16 cellular contexts compared by ENCODE assay signal in genomic region chr3:73784647-73785420, GRCh38.
DNase-seq lines count a peak whose midpoint lies in the region; ATAC-seq and TF ChIP-seq lines count a peak whose summit lies in the region.
"Had no signal": no experiment of that assay in that cellular context is flagged by ENCODE, and none has a peak within 500 bp of the region (broad histone marks: within the 10 kb centered on the region; RNA-seq: fewer than 3 reads in every experiment).

No MANE protein-coding gene starts in this region.

- H3K4me1 Mint-ChIP-seq in chondrocyte (ENCODE audit: low read depth) (peaks cover 59% of the 10 kb centered on the region), mesothelial cell of epicardium (peaks cover 12% of the 10 kb centered on the region)
- no peaks in the 10 kb centered on the region for H3K4me1 Mint-ChIP-seq in activated naive CD8-positive, alpha-beta T cell treated with anti-CD3 and anti-CD28 coated beads, Interleukin-2, amount 50 U/mL, for 24 hours
- H3K4me1 Mint-ChIP-seq: activated CD4-positive, alpha-beta T cell treated with anti-CD3 and anti-CD28 coated beads, Interleukin-2, amount 10 ng/mL, durations not matched to agents 7 days and 5 days had no signal

- H3K27ac Mint-ChIP-seq in chondrocyte (ENCODE audit: unreplicated experiment) (peak overlapping the region; percentile 60), mesothelial cell of epicardium (peak overlapping the region; percentile 75)
- H3K27ac Mint-ChIP-seq in activated naive CD8-positive, alpha-beta T cell treated with anti-CD3 and anti-CD28 coated beads, Interleukin-2, amount 50 U/mL, for 24 hours, result no peak overlapping the region
- H3K27ac Mint-ChIP-seq: activated CD4-positive, alpha-beta T cell treated with anti-CD3 and anti-CD28 coated beads, Interleukin-2, amount 10 ng/mL, durations not matched to agents 7 days and 5 days; activated T-cell treated with anti-CD3 and anti-CD28 coated beads, Interleukin-2, amount 50 U/mL, for 24 hours had no signal

- no peaks in the 10 kb centered on the region for H3K27me3 ChIP-seq in ACC112 (ENCODE audit: insufficient read depth, low read length)
- H3K27me3 ChIP-seq: neutrophil had no signal

- DNase-seq in LHCN-M2 (ENCODE audit: low read depth), result peak; percentile 74
- no peak for DNase-seq in chondrocyte (ENCODE audit: low spot score)
- DNase-seq in mesothelial cell of epicardium (ENCODE audit: low spot score in 2 of 2, unreplicated experiment in 2 of 2), result no peak
- no peak for DNase-seq in sciatic nerve (ENCODE audit: low spot score)
- no peak for DNase-seq in ecto neural progenitor cell (ENCODE audit: low spot score)
- no peak for DNase-seq in activated naive CD8-positive, alpha-beta T cell treated with anti-CD3 and anti-CD28 coated beads, Interleukin-2, amount 50 U/mL, for 24 hours
- no peak for DNase-seq in NCI-H524 (lab: John Stamatoyannopoulos, UW)
- DNase-seq: activated CD4-positive, alpha-beta T cell treated with anti-CD3 and anti-CD28 coated beads, Interleukin-2, amount 10 ng/mL, durations not matched to agents 7 days and 5 days; activated T-cell treated with anti-CD3 and anti-CD28 coated beads, Interleukin-2, amount 50 U/mL, for 24 hours; NCI-H1694 treated with DMSO at 0.1 percent for 48 hours; stimulated activated naive CD4-positive, alpha-beta T cell treated with Interleukin-2 at 50 U/mL for 16 hours; T-helper 9 cell had no signal

- ATAC-seq in sciatic nerve, result no peak
- no peak for ATAC-seq in activated naive CD8-positive, alpha-beta T cell treated with anti-CD3 and anti-CD28 coated beads, Interleukin-2, amount 50 U/mL, for 24 hours
- ATAC-seq: A549, Right ventricle myocardium inferior had no signal

- peak overlapping the region; percentile 99 for H3K27ac ChIP-seq in ACC112 (ENCODE audit: low read depth, low read length)
- H3K27ac ChIP-seq: A549, neutrophil had no signal

- peaks cover 47% of the 10 kb centered on the region for H3K4me1 ChIP-seq in ACC112 (ENCODE audit: control insufficient read depth, insufficient read depth, low read length, unreplicated experiment)
- H3K4me1 ChIP-seq: A549 had no signal

- no peaks in the 10 kb centered on the region for H3K36me3 Mint-ChIP-seq in chondrocyte (ENCODE audit: low read depth)
- H3K36me3 Mint-ChIP-seq in mesothelial cell of epicardium, result no peaks in the 10 kb centered on the region
- no peaks in the 10 kb centered on the region for H3K36me3 Mint-ChIP-seq in activated naive CD8-positive, alpha-beta T cell treated with anti-CD3 and anti-CD28 coated beads, Interleukin-2, amount 50 U/mL, for 24 hours (ENCODE audit: low read depth)

- TF ChIP-seq CTCF in chondrocyte (IDR thresholded peaks at IDR 0.05) (no peak), mesothelial cell of epicardium (IDR thresholded peaks at IDR 0.05; ENCODE audit: unreplicated experiment) (no peak)

- intact Hi-C loops in sciatic nerve (cut with DNase I), result no loop called here

- no peaks in the 10 kb centered on the region for H3K36me3 ChIP-seq in ACC112 (ENCODE audit: insufficient read depth, low read length)
- H3K36me3 ChIP-seq: neutrophil had no signal

- no peaks in the 10 kb centered on the region for H3K79me2 ChIP-seq in ACC112 (ENCODE audit: control insufficient read depth, insufficient read depth, low read length, unreplicated experiment)

- H3K9me3 Mint-ChIP-seq in chondrocyte (ENCODE audit: low read depth), result no peaks in the 10 kb centered on the region
- H3K9me3 Mint-ChIP-seq in mesothelial cell of epicardium, result no peaks in the 10 kb centered on the region
- H3K9me3 Mint-ChIP-seq in activated naive CD8-positive, alpha-beta T cell treated with anti-CD3 and anti-CD28 coated beads, Interleukin-2, amount 50 U/mL, for 24 hours, result peaks cover 7% of the 10 kb centered on the region
- H3K9me3 Mint-ChIP-seq: activated CD4-positive, alpha-beta T cell treated with anti-CD3 and anti-CD28 coated beads, Interleukin-2, amount 10 ng/mL, durations not matched to agents 7 days and 5 days had no signal

- H3K27me3 Mint-ChIP-seq in chondrocyte (ENCODE audit: low read depth), result no peaks in the 10 kb centered on the region
- no peaks in the 10 kb centered on the region for H3K27me3 Mint-ChIP-seq in mesothelial cell of epicardium (ENCODE audit: low read depth)
- peaks cover 1% of the 10 kb centered on the region for H3K27me3 Mint-ChIP-seq in activated naive CD8-positive, alpha-beta T cell treated with anti-CD3 and anti-CD28 coated beads, Interleukin-2, amount 50 U/mL, for 24 hours
- H3K27me3 Mint-ChIP-seq: activated CD4-positive, alpha-beta T cell treated with anti-CD3 and anti-CD28 coated beads, Interleukin-2, amount 10 ng/mL, durations not matched to agents 7 days and 5 days; activated T-cell treated with anti-CD3 and anti-CD28 coated beads, Interleukin-2, amount 50 U/mL, for 24 hours had no signal

- H3K4me3 ChIP-seq in ACC112 (ENCODE audit: low read depth, low read length), result peak overlapping the region; percentile 46; the same call in 1 of the 2 replicates
- H3K4me3 ChIP-seq: A549 had no signal

- peak overlapping the region; percentile 16 for H2AFZ ChIP-seq in ACC112 (ENCODE audit: low read length, unreplicated experiment)

- no peak overlapping the region for H3K4me3 Mint-ChIP-seq in chondrocyte (ENCODE audit: unreplicated experiment)
- H3K4me3 Mint-ChIP-seq in mesothelial cell of epicardium, result no peak overlapping the region
- H3K4me3 Mint-ChIP-seq in activated naive CD8-positive, alpha-beta T cell treated with anti-CD3 and anti-CD28 coated beads, Interleukin-2, amount 50 U/mL, for 24 hours, result no peak overlapping the region
- H3K4me3 Mint-ChIP-seq: activated CD4-positive, alpha-beta T cell treated with anti-CD3 and anti-CD28 coated beads, Interleukin-2, amount 10 ng/mL, durations not matched to agents 7 days and 5 days; activated T-cell treated with anti-CD3 and anti-CD28 coated beads, Interleukin-2, amount 50 U/mL, for 24 hours had no signal
